Comparison of ENCODE assay signal across 9 cellular contexts in genomic region chr18:33579147-33579867, GRCh38. TPM values are rescaled to one million over a fixed set of nuclear protein-coding genes. Genes with fewer than 3 reads are reported as not detected.
DNase-seq lines count a peak whose midpoint lies in the region; ATAC-seq lines count a peak whose summit lies in the region.
"Had no signal": no experiment of that assay in that cellular context is flagged by ENCODE, and none has a peak within 500 bp of the region (broad histone marks: within the 10 kb centered on the region; RNA-seq: fewer than 3 reads in every experiment).

No MANE protein-coding gene starts in this region.

- DNase-seq in adipocyte (ENCODE audit: low read depth) = peak; percentile 4
- DNase-seq in activated naive CD8-positive, alpha-beta T cell treated with anti-CD3 and anti-CD28 coated beads for 36 hours = no peak
- DNase-seq in immature natural killer cell = no peak
- DNase-seq in epidermal melanocyte (ENCODE audit: insufficient read length, low spot score) = no peak
- DNase-seq: stimulated activated naive B cell treated with anti-CD40 and anti-IgM and Interleukin-4, amounts not matched to agents 10 μg/mL and 1 μg/mL and 100 μg/mL, for 72 hours had no signal

- H3K27ac Mint-ChIP-seq in activated naive CD8-positive, alpha-beta T cell treated with anti-CD3 and anti-CD28 coated beads for 36 hours = no peak overlapping the region
- H3K27ac Mint-ChIP-seq in immature natural killer cell = no peak overlapping the region
- H3K27ac Mint-ChIP-seq: stimulated activated naive B cell treated with anti-CD40 and anti-IgM and Interleukin-4, amounts not matched to agents 10 μg/mL and 1 μg/mL and 100 μg/mL, for 72 hours had no signal

- H3K27me3 ChIP-seq in adipocyte (replicated peaks; ENCODE audit: control insufficient read depth, insufficient read depth, low read length) (peaks cover 10% of the 10 kb centered on the region), iPS-18a (ENCODE audit: control insufficient read depth, insufficient read depth, low read length) (peaks cover 38% of the 10 kb centered on the region), stomach smooth muscle (ENCODE audit: control insufficient read depth in 1 of 2, insufficient read depth in 2 of 2, low read length in 2 of 2) (peaks cover 0 to 6% of the 10 kb centered on the region in 2 donors)

- H3K36me3 ChIP-seq in adipocyte (ENCODE audit: control insufficient read depth, insufficient read depth, low read length, severe bottlenecking) (no peaks in the 10 kb centered on the region), iPS-18a (ENCODE audit: control insufficient read depth, low read depth, low read length) (no peaks in the 10 kb centered on the region), stomach smooth muscle (ENCODE audit: control insufficient read depth in 2 of 2, insufficient read depth in 2 of 2, low read length in 2 of 2) (no peaks in the 10 kb centered on the region)

- no peaks in the 10 kb centered on the region for H3K9me3 ChIP-seq in adipocyte (ENCODE audit: control insufficient read depth, low read length)
- no peaks in the 10 kb centered on the region for H3K9me3 ChIP-seq in iPS-18a (ENCODE audit: control insufficient read depth, low read depth, low read length)
- H3K9me3 ChIP-seq in stomach smooth muscle (ENCODE audit: control insufficient read depth in 2 of 2, low read length in 2 of 2) = no peaks in the 10 kb centered on the region

- peaks cover 5% of the 10 kb centered on the region for H3K9me3 Mint-ChIP-seq in activated naive CD8-positive, alpha-beta T cell treated with anti-CD3 and anti-CD28 coated beads for 36 hours
- peaks cover 0 to 29% (median 10%) of the 10 kb centered on the region in 6 donors for H3K9me3 Mint-ChIP-seq in immature natural killer cell

- peak overlapping the region; percentile 67 for H3K4me3 ChIP-seq in adipocyte (ENCODE audit: low read length)
- H3K4me3 ChIP-seq in iPS-18a (ENCODE audit: low read length) = peak overlapping the region; percentile 63
- peak overlapping the region; percentile 87 to 98 for H3K4me3 ChIP-seq in stomach smooth muscle (ENCODE audit: low read length in 2 of 2)

- no peak overlapping the region for H3K9ac ChIP-seq in adipocyte (ENCODE audit: low read length)
- H3K9ac ChIP-seq in iPS-18a (ENCODE audit: low read length) = peak overlapping the region; percentile 21
- H3K9ac ChIP-seq in stomach smooth muscle (ENCODE audit: low read length in 2 of 2) = peak overlapping the region; percentile 55 to 63

- peaks cover 4% of the 10 kb centered on the region for H3K4me1 ChIP-seq in adipocyte (ENCODE audit: control insufficient read depth, insufficient read depth, low read length)
- H3K4me1 ChIP-seq in iPS-18a (ENCODE audit: control insufficient read depth, low read depth, low read length) = peaks cover 30% of the 10 kb centered on the region
- peaks cover 8% of the 10 kb centered on the region for H3K4me1 ChIP-seq in stomach smooth muscle (ENCODE audit: control insufficient read depth, insufficient read depth, low read length)

- H3K27ac ChIP-seq in iPS-18a (ENCODE audit: low read length) = no peak overlapping the region
- peak overlapping the region; percentile 66 for H3K27ac ChIP-seq in stomach smooth muscle (ENCODE audit: low read length)

- no peak overlapping the region for H3K4me3 Mint-ChIP-seq in activated naive CD8-positive, alpha-beta T cell treated with anti-CD3 and anti-CD28 coated beads for 36 hours
- H3K4me3 Mint-ChIP-seq in immature natural killer cell = no peak overlapping the region

- peaks cover 5% of the 10 kb centered on the region for H3K4me1 Mint-ChIP-seq in activated naive CD8-positive, alpha-beta T cell treated with anti-CD3 and anti-CD28 coated beads for 36 hours
- peaks cover 2 to 5% of the 10 kb centered on the region in 2 donors for H3K4me1 Mint-ChIP-seq in immature natural killer cell

- H3K36me3 Mint-ChIP-seq in activated naive CD8-positive, alpha-beta T cell treated with anti-CD3 and anti-CD28 coated beads for 36 hours = peaks cover 3% of the 10 kb centered on the region
- peaks cover 0 to 3% (median 0%) of the 10 kb centered on the region in 3 donors for H3K36me3 Mint-ChIP-seq in immature natural killer cell

- H3K27me3 Mint-ChIP-seq in activated naive CD8-positive, alpha-beta T cell treated with anti-CD3 and anti-CD28 coated beads for 36 hours = peaks cover 32% of the 10 kb centered on the region
- peaks cover 6 to 16% (median 8%) of the 10 kb centered on the region in 3 donors for H3K27me3 Mint-ChIP-seq in immature natural killer cell (ENCODE audit: low read depth in 3 of 3)

- ATAC-seq in HG03354 (IDR thresholded peaks at IDR 0.05; ENCODE audit: poor library complexity, severe bottlenecking, unreplicated experiment) (peak; percentile 9), HG02610 (IDR thresholded peaks at IDR 0.05; ENCODE audit: unreplicated experiment) (no peak)

RNA-seq across cellular contexts. Expression of gene ASXL3, which starts 1.3 kb away (rescaled TPM):
- total RNA-seq in activated naive CD8-positive, alpha-beta T cell treated with anti-CD3 and anti-CD28 coated beads for 36 hours = not detected
- polyA plus RNA-seq in immature natural killer cell = not detected
